Comparison of ENCODE assay signal across 8 cellular contexts in the genomic region with DNA sequence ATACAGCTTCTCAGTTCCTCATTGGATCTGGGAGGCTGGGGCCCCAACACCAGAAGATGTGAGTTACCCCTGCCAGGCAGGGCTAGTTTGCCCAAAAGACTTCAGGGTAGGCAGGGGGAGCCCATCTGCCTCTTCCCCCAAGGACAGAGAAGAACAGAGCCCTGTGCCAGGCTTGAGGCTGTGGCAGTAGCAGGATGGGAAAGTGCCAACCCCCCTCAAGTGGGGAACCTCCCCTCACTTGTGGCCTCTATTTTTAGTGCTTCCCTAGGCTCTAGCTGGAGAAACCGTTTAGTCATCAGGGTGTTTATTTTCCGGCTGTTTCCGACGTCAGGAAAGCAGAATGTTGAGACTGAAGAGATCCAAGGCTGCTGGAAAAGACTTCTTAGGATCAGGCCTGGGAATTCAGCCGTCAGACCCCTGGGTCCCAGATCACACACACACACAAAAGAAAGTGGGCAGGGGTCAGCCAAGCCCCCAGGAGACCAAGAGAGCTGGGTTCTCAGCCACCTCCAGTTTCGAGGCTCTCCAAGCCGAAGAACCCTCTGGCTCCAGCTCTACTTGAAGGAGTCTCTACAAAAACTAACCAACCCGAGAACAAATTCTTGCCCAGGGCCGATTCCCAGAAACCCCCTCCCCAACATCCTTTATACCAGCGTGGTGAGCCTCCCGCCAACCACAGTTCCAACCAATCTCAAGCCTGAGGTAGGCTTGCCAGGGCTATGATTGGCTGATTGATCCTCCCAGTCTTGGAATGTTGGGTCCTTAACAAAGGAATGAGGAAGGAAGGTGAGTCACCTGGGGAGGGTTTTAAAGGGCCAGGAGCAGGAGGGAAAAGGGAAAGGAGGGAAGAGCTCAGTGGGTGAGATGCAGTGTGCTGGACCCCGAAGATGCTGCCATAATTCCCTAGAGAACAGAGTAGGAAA. TPM values are rescaled to one million over a fixed set of nuclear protein-coding genes. Genes with fewer than 3 reads are reported as not detected.
DNase-seq lines count a peak whose midpoint lies in the region; ATAC-seq, FAIRE-seq and TF ChIP-seq lines count a peak whose summit lies in the region.

No MANE protein-coding gene starts in this region.

- H3K4me3 Mint-ChIP-seq in naive B cell = peak overlapping the region; percentile 59 to 86 (median 78)

- H3K9me3 Mint-ChIP-seq in naive B cell = no peaks in the 10 kb centered on the region

- DNase-seq in Ammon's horn (ENCODE audit: low spot score) (peak; percentile 84), HTR-8/SVneo (ENCODE audit: insufficient read length, low spot score) (peak; percentile 76), fibroblast of pulmonary artery (ENCODE audit: low read depth) (peak; percentile 96), naive B cell (no peak)
- no peak for DNase-seq in activated CD4-positive, alpha-beta T cell treated with anti-CD3 and anti-CD28 coated beads for 48 hours

- TF ChIP-seq CTCF in WI38 (IDR thresholded peaks at IDR 0.05; ENCODE audit: low read depth, low read length) = no peak
- TF ChIP-seq CTCF in fibroblast of pulmonary artery (IDR thresholded peaks at IDR 0.05; ENCODE audit: low read length, missing control alignments) = no peak

- no peak for FAIRE-seq in HTR-8/SVneo (lab: Jason Lieb, UNC)

- H3K4me3 ChIP-seq in WI38 (ENCODE audit: low read depth, low read length) (peak overlapping the region; percentile 51), fibroblast of pulmonary artery (replicated peaks; ENCODE audit: low read depth, low read length) (peak overlapping the region; percentile 37)

- peaks cover 45 to 66% (median 49%) of the 10 kb centered on the region in 3 donors for H3K4me1 Mint-ChIP-seq in naive B cell

- H3K27me3 Mint-ChIP-seq in naive B cell = no peaks in the 10 kb centered on the region

- ATAC-seq in naive B cell (ENCODE audit: low read depth in 2 of 2) = no peak
- ATAC-seq in HG03175 (IDR thresholded peaks at IDR 0.05; ENCODE audit: unreplicated experiment) = no peak
- ATAC-seq in HG03196 (IDR thresholded peaks at IDR 0.05; ENCODE audit: unreplicated experiment) = no peak

- peak overlapping the region; percentile 98 to 100 (median 100) for H3K27ac Mint-ChIP-seq in naive B cell

- no peaks in the 10 kb centered on the region for H3K36me3 Mint-ChIP-seq in naive B cell

RNA-seq across cellular contexts. Expression of gene MEF2D, which starts 2.4 kb away (rescaled TPM):
- polyA plus RNA-seq in naive B cell (ENCODE audit: low read depth in 6 of 6) = 10 to 100 TPM in 3 of 6 donors, 1 to 10 TPM in 3; 6.9 to 15.8 (median 9.1) TPM

Comparison
In these comparisons a context has a peak if more than half of its experiments do, and no peak if none do; other contexts are left out.
1. DNase-seq: peak in Ammon's horn (single experiment), HTR-8/SVneo (single experiment) and fibroblast of pulmonary artery (single experiment); none in naive B cell (single experiment) and activated CD4-positive, alpha-beta T cell treated with anti-CD3 and anti-CD28 coated beads for 48 hours (single experiment).